8 cellular contexts compared by ENCODE assay signal in the genomic region with DNA sequence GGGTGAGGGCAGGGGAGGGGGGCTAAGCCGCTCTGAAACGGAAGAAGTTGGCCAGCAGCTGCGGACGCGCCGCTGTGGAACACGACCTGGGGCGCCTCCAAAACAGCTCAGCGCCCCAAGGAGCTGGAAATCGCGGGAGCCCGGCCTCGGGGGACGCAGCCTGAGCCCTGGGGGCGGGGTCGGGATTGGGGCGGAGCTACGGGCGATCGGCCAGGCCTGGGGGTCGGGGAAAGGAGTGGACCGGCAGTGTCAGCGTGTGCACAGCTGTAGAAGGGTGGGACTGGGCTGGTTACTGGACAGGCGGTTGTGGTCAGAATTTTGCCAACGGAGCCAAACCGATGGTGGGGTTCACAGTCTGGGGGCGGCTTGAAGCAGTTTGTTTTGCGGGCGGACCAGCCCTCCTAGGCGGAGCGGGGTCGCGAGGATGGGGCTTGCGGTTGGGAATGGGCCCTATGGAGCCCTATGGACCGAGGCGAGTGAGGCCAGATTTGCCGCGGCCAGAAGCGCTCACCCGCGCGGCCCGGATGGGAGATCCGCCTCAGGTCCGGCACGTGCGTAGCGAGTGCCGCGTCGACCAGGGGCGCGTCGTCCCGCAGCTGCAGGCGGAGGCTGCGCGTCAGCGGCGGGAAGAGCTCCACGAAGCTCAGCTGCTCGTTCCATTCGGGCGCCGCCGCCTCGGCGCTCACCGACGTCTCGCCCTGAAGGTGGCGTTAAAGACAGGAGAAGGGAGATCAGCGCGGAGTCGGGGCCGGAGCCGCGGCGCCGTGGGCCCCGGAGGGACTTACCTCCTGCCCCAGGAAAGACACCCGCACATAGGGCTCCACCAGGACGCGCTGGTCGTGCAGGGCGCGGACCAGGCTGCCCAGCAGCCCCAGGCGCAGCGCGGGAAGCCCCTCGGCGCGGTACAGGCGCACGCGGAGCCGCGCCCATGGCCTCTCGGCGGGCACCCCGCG. TPM values are rescaled to one million over a fixed set of nuclear protein-coding genes. Genes with fewer than 3 reads are reported as not detected.
DNase-seq lines count a peak whose midpoint lies in the region; ATAC-seq and TF ChIP-seq lines count a peak whose summit lies in the region.

No MANE protein-coding gene starts in this region.

- H3K4me3 Mint-ChIP-seq in neural crest cell: peak overlapping the region; percentile 83
- H3K4me3 Mint-ChIP-seq in stimulated activated naive CD8-positive, alpha-beta T cell treated with anti-CD3 and anti-CD28 coated beads, Interleukin-15, Interleukin-2, amounts not matched to agents 100 ng/mL and 50 ng/mL, for 24 hours: peak overlapping the region; percentile 76

- H3K27me3 Mint-ChIP-seq in neural crest cell (ENCODE audit: low read depth): peaks cover 72% of the 10 kb centered on the region
- H3K27me3 Mint-ChIP-seq in stimulated activated naive CD8-positive, alpha-beta T cell treated with anti-CD3 and anti-CD28 coated beads, Interleukin-15, Interleukin-2, amounts not matched to agents 100 ng/mL and 50 ng/mL, for 24 hours: peaks cover 33% of the 10 kb centered on the region

- H3K4me1 Mint-ChIP-seq in neural crest cell: peaks cover 5% of the 10 kb centered on the region
- H3K4me1 Mint-ChIP-seq in stimulated activated naive CD8-positive, alpha-beta T cell treated with anti-CD3 and anti-CD28 coated beads, Interleukin-15, Interleukin-2, amounts not matched to agents 100 ng/mL and 50 ng/mL, for 24 hours (ENCODE audit: low read depth): peaks cover 10% of the 10 kb centered on the region

- no peaks in the 10 kb centered on the region for H3K9me3 Mint-ChIP-seq in neural crest cell
- H3K9me3 Mint-ChIP-seq in stimulated activated naive CD8-positive, alpha-beta T cell treated with anti-CD3 and anti-CD28 coated beads, Interleukin-15, Interleukin-2, amounts not matched to agents 100 ng/mL and 50 ng/mL, for 24 hours: no peaks in the 10 kb centered on the region

- TF ChIP-seq CTCF in fibroblast of pulmonary artery (IDR thresholded peaks at IDR 0.05; ENCODE audit: low read length, missing control alignments) (peak; percentile 34), neural crest cell (conservative IDR thresholded peaks at IDR 0.05) (peak; percentile 51)

- no peak overlapping the region for H3K27ac ChIP-seq in BLaER1 treated with 17β-estradiol and CSF1 and Interleukin-3, amounts not matched to agents 10 nM and 100 nM

- peak; percentile 72 for DNase-seq in OCI-M1 (lab: John Stamatoyannopoulos, UW)
- peak; percentile 59 to 69 for DNase-seq in activated T-helper 1 cell treated with anti-CD3 and anti-CD28 coated beads, Interleukin-2, amount 50 U/mL, for 16 hours (ENCODE audit: low read depth in 1 of 2, low spot score in 1 of 2)
- DNase-seq in fibroblast of pulmonary artery (ENCODE audit: low read depth): peak; percentile 76
- DNase-seq in neural crest cell (ENCODE audit: low read depth, low spot score): peak; percentile 56
- DNase-seq in GM19240 (ENCODE audit: insufficient read length, low spot score): no peak

- no peak overlapping the region for H3K27ac Mint-ChIP-seq in neural crest cell (ENCODE audit: unreplicated experiment)
- H3K27ac Mint-ChIP-seq in stimulated activated naive CD8-positive, alpha-beta T cell treated with anti-CD3 and anti-CD28 coated beads, Interleukin-15, Interleukin-2, amounts not matched to agents 100 ng/mL and 50 ng/mL, for 24 hours: no peak overlapping the region

- H3K36me3 ChIP-seq in BLaER1 treated with 17β-estradiol and CSF1 and Interleukin-3, amounts not matched to agents 10 nM and 100 nM: no peaks in the 10 kb centered on the region

- peak overlapping the region in 8 of 11 experiments; percentile 1 to 55 (median 26); a peak in 7 of 22 replicates for H3K9ac ChIP-seq in BLaER1 treated with 17β-estradiol and CSF1 and Interleukin-3, amounts not matched to agents 10 nM and 100 nM

- peaks cover 27 to 45% (median 39%) of the 10 kb centered on the region in 11 experiments for H3K27me3 ChIP-seq in BLaER1 treated with 17β-estradiol and CSF1 and Interleukin-3, amounts not matched to agents 10 nM and 100 nM

- no peaks in the 10 kb centered on the region for H3K36me3 Mint-ChIP-seq in neural crest cell (ENCODE audit: low read depth)
- no peaks in the 10 kb centered on the region for H3K36me3 Mint-ChIP-seq in stimulated activated naive CD8-positive, alpha-beta T cell treated with anti-CD3 and anti-CD28 coated beads, Interleukin-15, Interleukin-2, amounts not matched to agents 100 ng/mL and 50 ng/mL, for 24 hours (ENCODE audit: low read depth)

- H3K4me3 ChIP-seq in BLaER1 treated with 17β-estradiol and CSF1 and Interleukin-3, amounts not matched to agents 10 nM and 100 nM: peak overlapping the region; percentile 35 to 62 (median 44); a peak in 19 of 20 replicates
- peak overlapping the region; percentile 48 for H3K4me3 ChIP-seq in fibroblast of pulmonary artery (replicated peaks; ENCODE audit: low read depth, low read length)

- peaks cover 0 to 16% (median 0%) of the 10 kb centered on the region in 11 experiments; a peak in 4 of 22 replicates for H4K20me1 ChIP-seq in BLaER1 treated with 17β-estradiol and CSF1 and Interleukin-3, amounts not matched to agents 10 nM and 100 nM

- peak overlapping the region; percentile 76 to 91 (median 86) for H3K4me2 ChIP-seq in BLaER1 treated with 17β-estradiol and CSF1 and Interleukin-3, amounts not matched to agents 10 nM and 100 nM

- peaks cover 5 to 13% (median 12%) of the 10 kb centered on the region in 10 experiments; a peak in 18 of 20 replicates for H3K4me1 ChIP-seq in BLaER1 treated with 17β-estradiol and CSF1 and Interleukin-3, amounts not matched to agents 10 nM and 100 nM

- ATAC-seq in HG02759 (IDR thresholded peaks at IDR 0.05; ENCODE audit: unreplicated experiment): peak; percentile 50

- no peaks in the 10 kb centered on the region for H3K9me3 ChIP-seq in BLaER1 treated with 17β-estradiol and CSF1 and Interleukin-3, amounts not matched to agents 10 nM and 100 nM (replicated peaks in 1 of 11)

RNA-seq across cellular contexts. Expression of gene SPAG4, which starts 14.3 kb away (rescaled TPM):
- 2.3 and 3.1 TPM in 2 replicates for total RNA-seq in neural crest cell

RNA-seq across cellular contexts. Expression of gene ERGIC3, which starts 59.4 kb away (rescaled TPM):
- 250 and 267 TPM in 2 replicates for total RNA-seq in neural crest cell
